In genomic region chr1:20207546-20207945, GRCh38 we compare ENCODE assay signal across 27 cellular contexts. TPM values are rescaled to one million over a fixed set of nuclear protein-coding genes. Genes with fewer than 3 reads are reported as not detected.
"Had no signal": no experiment of that assay in that cellular context is flagged by ENCODE, and none has a peak within 500 bp of the region (broad histone marks: within the 10 kb centered on the region; RNA-seq: fewer than 3 reads in every experiment).

No MANE protein-coding gene starts in this region.

- H3K36me3 ChIP-seq: esophagus squamous epithelium, left lung, spleen, thoracic aorta, upper lobe of right lung had no signal

- H3K4me3 ChIP-seq: esophagus squamous epithelium, left lung, lung, spleen, thoracic aorta, upper lobe of right lung had no signal

- H3K9me3 ChIP-seq: esophagus squamous epithelium, left lung, spleen, thoracic aorta, upper lobe of right lung had no signal

- ATAC-seq: activated CD4-positive, alpha-beta T cell treated with anti-CD3 and anti-CD28 coated beads for 36 hours; activated naive CD8-positive, alpha-beta T cell treated with anti-CD3 and anti-CD28 coated beads, Interleukin-2, amount 50 U/mL, for 24 hours; left lung; natural killer cell; upper lobe of right lung had no signal

- DNase-seq: activated B cell treated with CpG ODN at 0.5 μM for 24 hours; activated CD4-positive, alpha-beta T cell treated with anti-CD3 and anti-CD28 coated beads for 36 hours; activated CD4-positive, alpha-beta T cell treated with anti-CD3 and anti-CD28 coated beads, Interleukin-2, amount 50 U/mL, for 4 hours; activated CD8-positive, alpha-beta memory T cell treated with anti-CD3 and anti-CD28 coated beads for 24 hours; activated CD8-positive, alpha-beta memory T cell treated with anti-CD3 and anti-CD28 coated beads, Interleukin-2, amount 50 U/mL, for 4 hours; activated gamma-delta T cell; activated naive CD4-positive, alpha-beta T cell treated with anti-CD3 and anti-CD28 coated beads, Interleukin-2, amount 50 U/mL, for 16 hours; activated naive CD8-positive, alpha-beta T cell treated with anti-CD3 and anti-CD28 coated beads, Interleukin-2, amount 50 U/mL, for 24 hours; activated T-cell treated with anti-CD3 and anti-CD28 coated beads, Interleukin-2, amount 50 U/mL, for 48 hours; anterior cingulate cortex; effector memory CD4-positive, alpha-beta T cell; esophagus squamous epithelium; left lung; natural killer cell; retina; spleen; stimulated activated CD4-positive, alpha-beta T cell treated with anti-CD3 and anti-CD28 coated beads, Interleukin-4, amount 100 ng/mL, for 24 hours; stimulated activated naive CD4-positive, alpha-beta T cell treated with Interleukin-2 at 50 U/mL for 16 hours; T1000; upper lobe of right lung had no signal

- H3K27ac ChIP-seq: esophagus squamous epithelium, left lung, spleen, thoracic aorta, upper lobe of right lung had no signal

RNA-seq across cellular contexts. Expression of gene PLA2G2C, which starts 21.2 kb away (rescaled TPM):
- total RNA-seq: activated B cell treated with CpG ODN at 0.5 μM for 24 hours, dermis microvascular lymphatic vessel endothelial cell, fibroblast of villous mesenchyme, glomerular endothelial cell, kidney epithelial cell, left lung, natural killer cell, osteoblast, thoracic aorta, upper lobe of right lung had no signal
- polyA plus RNA-seq: lung, spleen had no signal

RNA-seq across cellular contexts. Expression of gene UBXN10, which starts 21.6 kb away (rescaled TPM):
- total RNA-seq: fibroblast of villous mesenchyme had no signal
